In genomic region chr14:61101803-61102548, GRCh38 we compare ENCODE assay signal across 9 cellular contexts.
DNase-seq lines count a peak whose midpoint lies in the region; ATAC-seq and TF ChIP-seq lines count a peak whose summit lies in the region.
"Had no signal": no experiment of that assay in that cellular context is flagged by ENCODE, and none has a peak within 500 bp of the region (broad histone marks: within the 10 kb centered on the region; RNA-seq: fewer than 3 reads in every experiment).

No MANE protein-coding gene starts in this region.

- DNase-seq in activated T-cell treated with anti-CD3 and anti-CD28 coated beads, Interleukin-2, amount 50 U/mL, for 24 hours, result no peak
- DNase-seq in activated T-cell treated with anti-CD3 and anti-CD28 coated beads, Interleukin-2, amount 50 U/mL, for 1 hour, result no peak
- DNase-seq in UCSD-AML1 (lab: John Stamatoyannopoulos, UW; ENCODE audit: unreplicated experiment), result peak; percentile 20
- no peak for DNase-seq in hepatocyte (ENCODE audit: low spot score)
- DNase-seq in transverse colon, result no peak
- DNase-seq in NCI-H1436 (lab: John Stamatoyannopoulos, UW), result no peak
- DNase-seq: NCI-H345 had no signal

- H3K4me2 ChIP-seq in hepatocyte, result no peak overlapping the region

- H3K9me2 ChIP-seq in hepatocyte (replicated peaks; ENCODE audit: insufficient read depth), result no peaks in the 10 kb centered on the region

- no peaks in the 10 kb centered on the region for H3K9me3 ChIP-seq in hepatocyte (ENCODE audit: low read depth)
- H3K9me3 ChIP-seq in transverse colon, result no peaks in the 10 kb centered on the region

- ATAC-seq in GM19023 (IDR thresholded peaks at IDR 0.05; ENCODE audit: unreplicated experiment), result no peak
- no peak for ATAC-seq in HG03196 (IDR thresholded peaks at IDR 0.05; ENCODE audit: unreplicated experiment)

- in situ Hi-C loops in transverse colon (cut with MboI; ENCODE audit: low pct_ligation_motif_present in 1 of 4, low pct_unique_long_range_greater_than_20kb in 1 of 4, low sequenced_read_pairs in 3 of 4), result no loop called here

- H3K27ac Mint-ChIP-seq in activated T-cell treated with anti-CD3 and anti-CD28 coated beads, Interleukin-2, amount 50 U/mL, for 24 hours, result peak overlapping the region; percentile 72

- H3K27me3 ChIP-seq in hepatocyte (no peaks in the 10 kb centered on the region), transverse colon (no peaks in the 10 kb centered on the region)

- H3K4me3 ChIP-seq in hepatocyte (no peak overlapping the region), transverse colon (no peak overlapping the region)

- H2AFZ ChIP-seq in hepatocyte, result peak overlapping the region; percentile 70

- H3K4me1 Mint-ChIP-seq in activated T-cell treated with anti-CD3 and anti-CD28 coated beads, Interleukin-2, amount 50 U/mL, for 24 hours (ENCODE audit: low read depth), result peaks cover 26% of the 10 kb centered on the region

- no peak overlapping the region for H3K4me3 Mint-ChIP-seq in activated T-cell treated with anti-CD3 and anti-CD28 coated beads, Interleukin-2, amount 50 U/mL, for 24 hours

- H3K9me3 Mint-ChIP-seq in activated T-cell treated with anti-CD3 and anti-CD28 coated beads, Interleukin-2, amount 50 U/mL, for 24 hours, result peaks cover 3% of the 10 kb centered on the region

- H3K27ac ChIP-seq in hepatocyte, result peak overlapping the region; percentile 90
- H3K27ac ChIP-seq in transverse colon, result peak overlapping the region in 3 of 4 donors; percentile 14 to 57 (median 37)

- intact Hi-C loops in transverse colon (cut with DNase I; ENCODE audit: low total_unique reads), result no loop called here

- H3K27me3 Mint-ChIP-seq in activated T-cell treated with anti-CD3 and anti-CD28 coated beads, Interleukin-2, amount 50 U/mL, for 24 hours, result no peaks in the 10 kb centered on the region

- no peak for TF ChIP-seq POLR2A in transverse colon (IDR thresholded peaks at IDR 0.05)

- TF ChIP-seq EP300 in transverse colon (IDR thresholded peaks at IDR 0.05; ENCODE audit: low read depth), result no peak

- H3K36me3 ChIP-seq in hepatocyte (replicated peaks; ENCODE audit: insufficient read depth, low read depth), result no peaks in the 10 kb centered on the region
- H3K36me3 ChIP-seq in transverse colon, result no peaks in the 10 kb centered on the region

- no peak for TF ChIP-seq CTCF in hepatocyte (IDR thresholded peaks at IDR 0.05; ENCODE audit: poor library complexity)
- TF ChIP-seq CTCF in transverse colon (IDR thresholded peaks at IDR 0.05), result no peak

- 64% methylated on average over 4 of the region's 4 CpGs for WGBS in hepatocyte (ENCODE audit: low lambda C conversion rate, missing lambda C conversion rate)
- WGBS in transverse colon (ENCODE audit: low coverage in 1 of 2), 2 donors, result 14 to 36% methylated on average over 1 to 4 of the region's 4 CpGs

- H3K36me3 Mint-ChIP-seq in activated T-cell treated with anti-CD3 and anti-CD28 coated beads, Interleukin-2, amount 50 U/mL, for 24 hours (ENCODE audit: low read depth), result no peaks in the 10 kb centered on the region

- no peaks in the 10 kb centered on the region for H4K20me1 ChIP-seq in hepatocyte (ENCODE audit: insufficient read depth, poor library complexity, severe bottlenecking)

- no peaks in the 10 kb centered on the region for H3K79me2 ChIP-seq in hepatocyte

- peaks cover 26% of the 10 kb centered on the region for H3K4me1 ChIP-seq in hepatocyte (ENCODE audit: insufficient read depth)
- H3K4me1 ChIP-seq in transverse colon, result peaks cover 10 to 25% (median 13%) of the 10 kb centered on the region in 4 donors
